ENCODE assay signal across 9 cellular contexts in genomic region chr14:102046337-102047278, GRCh38. TPM values are rescaled to one million over a fixed set of nuclear protein-coding genes. Genes with fewer than 3 reads are reported as not detected.
DNase-seq lines count a peak whose midpoint lies in the region; ATAC-seq lines count a peak whose summit lies in the region.
"Had no signal": no experiment of that assay in that cellular context is flagged by ENCODE, and none has a peak within 500 bp of the region (broad histone marks: within the 10 kb centered on the region; RNA-seq: fewer than 3 reads in every experiment).

No MANE protein-coding gene starts in this region.

- peaks cover 36% of the 10 kb centered on the region for H3F3A ChIP-seq in GM23248 (ENCODE audit: insufficient read depth)

- H3K27me3 ChIP-seq in BLaER1 = no peaks in the 10 kb centered on the region
- H3K27me3 ChIP-seq in GM23248 (replicated peaks; ENCODE audit: insufficient read depth) = no peaks in the 10 kb centered on the region
- no peaks in the 10 kb centered on the region for H3K27me3 ChIP-seq in layer of hippocampus (ENCODE audit: control insufficient read depth, insufficient read depth, low read length)
- no peaks in the 10 kb centered on the region for H3K27me3 ChIP-seq in subcutaneous abdominal adipose tissue (ENCODE audit: control insufficient read depth in 5 of 5, insufficient read depth in 4 of 5, low read length in 5 of 5)

- H3K4me1 ChIP-seq in BLaER1 (peaks cover 26% of the 10 kb centered on the region), GM23248 (ENCODE audit: insufficient read depth) (no peaks in the 10 kb centered on the region), subcutaneous abdominal adipose tissue (ENCODE audit: control insufficient read depth in 5 of 5, insufficient read depth in 5 of 5, low read length in 5 of 5) (peaks cover 0 to 38% (median 13%) of the 10 kb centered on the region in 5 donors)

- H3K9me2 ChIP-seq in GM23248 (ENCODE audit: insufficient read depth) = no peaks in the 10 kb centered on the region

- H3K4me2 ChIP-seq in BLaER1 (no peak overlapping the region), GM23248 (ENCODE audit: unreplicated experiment) (no peak overlapping the region)
- H3K4me2 ChIP-seq: KMS-11 had no signal

- H3K9ac ChIP-seq in BLaER1 = 0 out of 2 replicates have a peak overlapping the region, but pooled peaks have one; percentile 19
- no peak overlapping the region for H3K9ac ChIP-seq in GM23248
- H3K9ac ChIP-seq in subcutaneous abdominal adipose tissue (ENCODE audit: low read length in 5 of 5) = no peak overlapping the region
- H3K9ac ChIP-seq: KMS-11 had no signal

- in situ Hi-C loops in GM23248 (cut with MboI) = no loop called here

- H3K36me3 ChIP-seq in BLaER1 (peaks cover 100% of the 10 kb centered on the region), GM23248 (ENCODE audit: low read depth) (peaks cover 72% of the 10 kb centered on the region), subcutaneous abdominal adipose tissue (ENCODE audit: control insufficient read depth in 5 of 5, insufficient read depth in 5 of 5, low read length in 5 of 5) (peaks cover 0 to 92% (median 77%) of the 10 kb centered on the region in 5 donors)

- peaks cover 4% of the 10 kb centered on the region; the same call in 1 of the 2 replicates for H3K79me2 ChIP-seq in GM23248 (ENCODE audit: insufficient read depth)

- no peak overlapping the region for H2AFZ ChIP-seq in GM23248

- 66% methylated on average over 22 to 23 of the region's 23 CpGs for WGBS in GM23248 (ENCODE audit: low coverage in 1 of 2, low lambda C conversion rate in 2 of 2, missing lambda C conversion rate in 2 of 2), 2 experiments

- H4K20me1 ChIP-seq in BLaER1 = peaks cover 76% of the 10 kb centered on the region
- no peaks in the 10 kb centered on the region for H4K20me1 ChIP-seq in GM23248 (ENCODE audit: insufficient read depth)

- DNase-seq in GM23248 (peak; percentile 51), OCI-M1 (lab: John Stamatoyannopoulos, UW) (peak; percentile 0), caudate nucleus (lab: John Stamatoyannopoulos, UW) (peak in 54 of 61 donors; percentile 26 to 80 (median 60))

- H3K27ac ChIP-seq in BLaER1 = no peak overlapping the region
- H3K27ac ChIP-seq in GM23248 = no peak overlapping the region
- peak overlapping the region; percentile 54 for H3K27ac ChIP-seq in caudate nucleus (ENCODE audit: low read depth, low read length)
- H3K27ac ChIP-seq in layer of hippocampus (ENCODE audit: low read depth, low read length) = peak overlapping the region; percentile 52
- peak overlapping the region; percentile 46 for H3K27ac ChIP-seq in subcutaneous abdominal adipose tissue (ENCODE audit: low read depth, low read length)
- H3K27ac ChIP-seq: KMS-11 had no signal

- no peak for ATAC-seq in GM18873 (IDR thresholded peaks at IDR 0.05; ENCODE audit: low FRiP score, unreplicated experiment)
- ATAC-seq in HG02885 (IDR thresholded peaks at IDR 0.05; ENCODE audit: poor library complexity, unreplicated experiment) = no peak

- H3K9me3 ChIP-seq in BLaER1 (no peaks in the 10 kb centered on the region), GM23248 (ENCODE audit: low read depth) (no peaks in the 10 kb centered on the region), subcutaneous abdominal adipose tissue (ENCODE audit: control insufficient read depth in 5 of 5, low read length in 5 of 5) (no peaks in the 10 kb centered on the region)

- H3K4me3 ChIP-seq in BLaER1 = no peak overlapping the region
- no peak overlapping the region for H3K4me3 ChIP-seq in GM23248
- no peak overlapping the region for H3K4me3 ChIP-seq in subcutaneous abdominal adipose tissue (ENCODE audit: low read depth in 1 of 5, low read length in 5 of 5)

RNA-seq across cellular contexts. Expression of gene HSP90AA1, which starts 40.2 kb away (rescaled TPM):
- total RNA-seq in GM23248 (2014; rRNA removed; shearing (Covaris generic)) = 371 and 428 TPM in 2 replicates
- polyA plus RNA-seq in GM23248 (2016; fragmentation: Nextera tagmentation; extraction: Ambion mirVana) = 638 and 655 TPM in 2 replicates

Comparison
In these comparisons a context has a peak if more than half of its experiments do, and no peak if none do; other contexts are left out.
1. H3K27ac ChIP-seq: peak in caudate nucleus (single experiment), layer of hippocampus (single experiment) and subcutaneous abdominal adipose tissue (single experiment); none in BLaER1 (single experiment) and GM23248 (single experiment).
2. DNase-seq: peak in every context shown above with its lines; median percentile 60 in caudate nucleus; 51 in GM23248; 0 in OCI-M1.